In the genomic region with DNA sequence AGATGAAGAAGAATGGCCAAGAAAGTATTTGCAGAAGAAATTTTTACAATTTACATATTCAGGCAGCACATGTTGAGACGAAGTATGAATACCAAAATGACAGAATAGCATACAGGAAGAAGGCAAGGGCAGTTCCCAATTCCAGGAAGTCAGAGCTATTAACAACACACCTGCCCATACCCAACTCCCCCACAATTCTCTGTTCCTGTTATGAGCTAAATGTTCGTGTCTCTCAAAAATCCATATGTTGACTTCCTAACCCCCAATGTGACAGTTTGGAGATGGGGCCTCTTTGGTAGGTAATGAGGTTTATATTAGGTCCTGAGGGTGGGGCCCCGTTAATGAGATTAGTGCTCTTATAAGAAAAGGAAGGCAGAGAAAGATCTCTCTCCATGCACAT, we compare ENCODE assay signal across 19 cellular contexts.
DNase-seq lines count a peak whose midpoint lies in the region; ATAC-seq, FAIRE-seq and TF ChIP-seq lines count a peak whose summit lies in the region.
"Had no signal": no experiment of that assay in that cellular context is flagged by ENCODE, and none has a peak within 500 bp of the region (broad histone marks: within the 10 kb centered on the region; RNA-seq: fewer than 3 reads in every experiment).

No MANE protein-coding gene starts in this region.

- POLR2A ChIA-PET in PC-3 (lab: Charles Lee; ENCODE audit: unreplicated experiment) = no interaction called here

- H3K4me2 ChIP-seq in PC-3 (ENCODE audit: low read length) = peak overlapping the region; percentile 60; the same call in 1 of the 2 replicates

- no peak for TF ChIP-seq POLR2A in GM12891 (IDR thresholded peaks at IDR 0.05; ENCODE audit: low read depth, low read length)

- no TSS peak for BruUV-seq in PC-3 (replicated peaks; lab: Mats Ljungman, UMichigan)

- H4K20me1 ChIP-seq in PC-3 (ENCODE audit: low read length) = peaks cover 20% of the 10 kb centered on the region

- H3K27me3 ChIP-seq in PC-3 (ENCODE audit: low read length) = no peaks in the 10 kb centered on the region
- H3K27me3 ChIP-seq: BE2C had no signal

- H3K9me2 ChIP-seq in PC-3 (replicated peaks; ENCODE audit: low read length) = no peaks in the 10 kb centered on the region

- ATAC-seq in PC-3 (no peak), HG02981 (IDR thresholded peaks at IDR 0.05; ENCODE audit: unreplicated experiment) (no peak)
- ATAC-seq in stimulated activated memory B cell treated with anti-CD40 and anti-IgM and Interleukin-4, amounts not matched to agents 10 μg/mL and 1 μg/mL and 100 μg/mL, for 72 hours = peak; percentile 31

- no peak overlapping the region for H3K9ac ChIP-seq in PC-3 (ENCODE audit: low read length)

- H2AFZ ChIP-seq in PC-3 (ENCODE audit: low read length) = no peak overlapping the region

- no peaks in the 10 kb centered on the region for H3K36me3 ChIP-seq in PC-3 (ENCODE audit: low read depth, low read length)
- H3K36me3 ChIP-seq: BE2C had no signal

- no peak for TF ChIP-seq CTCF in PC-3 (conservative IDR thresholded peaks at IDR 0.05; ENCODE audit: low read depth, low read length)

- DNase-seq in GM12891 (ENCODE audit: insufficient read length, low spot score) = no peak
- peak; percentile 49 for DNase-seq in NCI-H69 (lab: John Stamatoyannopoulos, UW)
- no peak for DNase-seq in PC-3
- no peak for DNase-seq in pons (ENCODE audit: low spot score)
- no peak for DNase-seq in NCI-H510A treated with DMSO at 0.1 percent for 48 hours (lab: John Stamatoyannopoulos, UW)
- DNase-seq: ACHN; C1 segment of cervical spinal cord; CD8-positive, alpha-beta memory T cell; COR-L47; DMS 273 treated with DMSO at 0.1 percent for 48 hours; H9 had no signal

- no peak overlapping the region for H3K4me3 Mint-ChIP-seq in stimulated activated memory B cell treated with anti-CD40 and anti-IgM and Interleukin-4, amounts not matched to agents 10 μg/mL and 1 μg/mL and 100 μg/mL, for 72 hours
- H3K4me3 Mint-ChIP-seq: CD4-positive, CD25-positive, alpha-beta regulatory T cell; CD8-positive, alpha-beta memory T cell; H9 had no signal

- intact Hi-C loops in PC-3 (cut with micrococcal nuclease) = no loop called here

- no peaks in the 10 kb centered on the region for H3K36me3 Mint-ChIP-seq in stimulated activated memory B cell treated with anti-CD40 and anti-IgM and Interleukin-4, amounts not matched to agents 10 μg/mL and 1 μg/mL and 100 μg/mL, for 72 hours
- H3K36me3 Mint-ChIP-seq: CD4-positive, CD25-positive, alpha-beta regulatory T cell; CD8-positive, alpha-beta memory T cell had no signal

- no peaks in the 10 kb centered on the region for H3K9me3 ChIP-seq in PC-3 (ENCODE audit: low read length)
- H3K9me3 ChIP-seq: BE2C had no signal

- H3K27ac Mint-ChIP-seq in stimulated activated memory B cell treated with anti-CD40 and anti-IgM and Interleukin-4, amounts not matched to agents 10 μg/mL and 1 μg/mL and 100 μg/mL, for 72 hours = no peak overlapping the region
- H3K27ac Mint-ChIP-seq: CD4-positive, CD25-positive, alpha-beta regulatory T cell; CD8-positive, alpha-beta memory T cell; H9 had no signal

- H3F3A ChIP-seq in PC-3 (ENCODE audit: low read length, unreplicated experiment) = peaks cover 5% of the 10 kb centered on the region

- peak overlapping the region; percentile 66 for H3K27ac ChIP-seq in PC-3 (ENCODE audit: low read length)

- H3K4me3 ChIP-seq in PC-3 (ENCODE audit: low read length) = no peak overlapping the region

- peaks cover 34% of the 10 kb centered on the region for H3K4me1 ChIP-seq in PC-3 (ENCODE audit: insufficient read depth, low read length)

- peaks cover 82% of the 10 kb centered on the region for H3K79me2 ChIP-seq in PC-3 (ENCODE audit: low read length)

- no peaks in the 10 kb centered on the region for H3K4me1 Mint-ChIP-seq in stimulated activated memory B cell treated with anti-CD40 and anti-IgM and Interleukin-4, amounts not matched to agents 10 μg/mL and 1 μg/mL and 100 μg/mL, for 72 hours
- H3K4me1 Mint-ChIP-seq: CD4-positive, CD25-positive, alpha-beta regulatory T cell; CD8-positive, alpha-beta memory T cell had no signal

- H3K9me3 Mint-ChIP-seq in stimulated activated memory B cell treated with anti-CD40 and anti-IgM and Interleukin-4, amounts not matched to agents 10 μg/mL and 1 μg/mL and 100 μg/mL, for 72 hours = no peaks in the 10 kb centered on the region
- H3K9me3 Mint-ChIP-seq: CD8-positive, alpha-beta memory T cell; H9 had no signal

- CTCF ChIA-PET in PC-3 (lab: Charles Lee) = no interaction called here

- FAIRE-seq in GM12891 (lab: Jason Lieb, UNC) = peak; percentile 26
- FAIRE-seq: A204.1, G401.6, GM19239, H1 had no signal

- H3K27me3 Mint-ChIP-seq in stimulated activated memory B cell treated with anti-CD40 and anti-IgM and Interleukin-4, amounts not matched to agents 10 μg/mL and 1 μg/mL and 100 μg/mL, for 72 hours = no peaks in the 10 kb centered on the region

TF ChIP-seq in GM12891, 5 proteins besides CTCF, POLR2A, EP300 and RAD21:
- TF ChIP-seq SPI1 (IDR thresholded peaks at IDR 0.05; ENCODE audit: low read depth, low read length) = peak; percentile 45
- no peak for TF ChIP-seq POU2F2 (IDR thresholded peaks at IDR 0.05; ENCODE audit: low read depth, low read length)
TF ChIP-seq in GM12891: peak in this region for 1.
